Comparison of ENCODE assay signal across 8 cellular contexts in the genomic region with DNA sequence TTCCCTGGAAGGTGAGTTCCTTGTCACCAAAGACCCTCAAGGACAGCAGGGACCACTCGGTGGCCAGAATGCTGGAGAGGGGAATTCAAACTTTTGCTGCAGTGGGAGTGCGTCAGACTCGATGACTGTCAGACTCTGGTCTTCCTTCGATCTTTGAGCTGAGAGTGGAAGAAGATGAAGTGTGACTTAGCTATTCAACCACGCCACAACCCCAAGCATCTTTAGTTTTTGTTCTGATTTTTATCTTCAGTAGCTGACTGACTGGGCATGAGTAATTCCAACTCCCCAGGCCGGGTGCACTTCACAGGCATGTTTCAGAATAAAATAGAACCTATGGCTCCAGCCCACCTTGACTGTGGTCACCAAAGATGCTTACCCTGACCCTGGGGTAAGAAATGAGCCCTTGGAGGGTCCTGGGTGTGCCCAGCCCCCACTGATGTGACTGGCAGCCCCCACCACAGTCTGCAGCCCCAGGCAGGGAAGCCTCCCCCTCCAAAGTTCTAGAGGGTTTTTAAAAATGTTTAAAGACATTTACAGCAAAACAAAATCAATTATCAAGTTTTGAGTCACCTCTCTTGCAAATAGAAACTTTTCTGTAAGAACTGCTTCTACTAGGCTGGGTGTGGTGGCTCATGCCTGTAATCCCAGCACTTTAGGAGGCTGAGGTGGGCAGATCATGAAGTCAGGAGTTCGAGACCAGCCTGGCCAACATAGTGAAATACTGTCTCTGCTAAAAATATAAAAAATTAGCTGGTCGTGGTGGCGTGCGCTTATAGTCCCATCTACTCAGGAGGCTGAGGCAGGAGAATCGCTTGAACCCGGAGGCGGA. TPM values are rescaled to one million over a fixed set of nuclear protein-coding genes. Genes with fewer than 3 reads are reported as not detected.
A peak's percentile ranks its signal among the peaks of the same experiment; 100 is the strongest.
DNase-seq lines count a peak whose midpoint lies in the region; ATAC-seq and TF ChIP-seq lines count a peak whose summit lies in the region.

No MANE protein-coding gene starts in this region.

- no peaks in the 10 kb centered on the region for H3K27me3 ChIP-seq in tibial nerve

- TF ChIP-seq CTCF in tibial nerve (IDR thresholded peaks at IDR 0.05): no peak

- TF ChIP-seq POLR2A in tibial nerve (IDR thresholded peaks at IDR 0.05): no peak

- no peak for TF ChIP-seq EP300 in tibial nerve (IDR thresholded peaks at IDR 0.05)

- peak; percentile 98 for DNase-seq in HT1080 (ENCODE audit: low read depth)
- DNase-seq in amniotic epithelial cell (ENCODE audit: low read depth): peak; percentile 88
- peak; percentile 42 to 50 for DNase-seq in stimulated activated CD4-positive, alpha-beta T cell treated with anti-CD3 and anti-CD28 coated beads, Interleukin-4, amount 100 ng/mL, for 4 hours
- no peak for DNase-seq in tibial nerve (ENCODE audit: low spot score in 2 of 2)
- no peak for DNase-seq in NCI-H748 treated with DMSO at 0.1 percent for 48 hours (lab: John Stamatoyannopoulos, UW)
- no peak for DNase-seq in KG1 (lab: John Stamatoyannopoulos, UW)

- no peaks in the 10 kb centered on the region for H3K36me3 ChIP-seq in tibial nerve

- H3K4me1 ChIP-seq in tibial nerve: no peaks in the 10 kb centered on the region

- H3K4me3 ChIP-seq in tibial nerve: no peak overlapping the region

- H3K9me3 ChIP-seq in tibial nerve: no peaks in the 10 kb centered on the region

- 79 to 84% methylated on average over 13 of the region's 13 CpGs for WGBS in tibial nerve, 2 donors

- ATAC-seq in GM18858 (IDR thresholded peaks at IDR 0.05; ENCODE audit: unreplicated experiment): peak; percentile 45
- no peak for ATAC-seq in GM19467 (IDR thresholded peaks at IDR 0.05; ENCODE audit: unreplicated experiment)

- H3K27ac ChIP-seq in tibial nerve: no peak overlapping the region

RNA-seq across cellular contexts. Expression of a gene that starts 24.9 kb away (rescaled TPM):
- 446 and 533 TPM in 2 replicates for total RNA-seq in HT1080 (2014; rRNA removed; shearing (Covaris generic))
- 574 and 638 TPM in 2 replicates for polyA plus RNA-seq in HT1080 (2015; cell fraction: cytosol; rRNA removed)
- 279 and 303 TPM in 2 replicates for polyA plus RNA-seq in HT1080 (2015; cell fraction: nucleus; rRNA removed)
- 100 to 1,000 TPM; 166 to 213 (median 185) TPM for total RNA-seq in tibial nerve

Comparison
In these comparisons a context has a peak if more than half of its experiments do, and no peak if none do; other contexts are left out.
1. DNase-seq: peak in HT1080 (single experiment), amniotic epithelial cell (single experiment) and stimulated activated CD4-positive, alpha-beta T cell treated with anti-CD3 and anti-CD28 coated beads, Interleukin-4, amount 100 ng/mL, for 4 hours (2 of 2); none in tibial nerve (0 of 2), NCI-H748 treated with DMSO at 0.1 percent for 48 hours (single experiment) and KG1 (single experiment).